In the genomic region with DNA sequence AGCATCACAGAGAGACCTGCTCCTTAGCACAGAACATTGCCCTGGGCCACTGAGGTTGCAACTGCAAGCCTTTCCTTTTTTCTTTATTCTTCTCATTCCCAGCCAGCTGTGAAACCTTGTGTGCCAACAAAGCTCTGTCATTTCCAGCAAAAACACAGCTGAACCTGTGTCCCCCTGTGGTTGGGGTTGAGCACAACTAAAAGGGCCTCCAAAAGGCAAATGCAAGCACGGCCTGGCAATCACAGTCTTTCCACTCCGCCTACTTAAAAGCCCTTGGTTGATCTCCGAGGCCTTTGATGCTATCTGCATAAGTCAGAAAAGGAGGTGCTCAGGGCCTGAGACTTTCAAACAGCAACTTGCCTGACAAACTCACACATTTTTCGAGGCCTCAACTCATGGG, we compare ENCODE assay signal across 21 cellular contexts. TPM values are rescaled to one million over a fixed set of nuclear protein-coding genes. Genes with fewer than 3 reads are reported as not detected.
DNase-seq lines count a peak whose midpoint lies in the region; ATAC-seq and TF ChIP-seq lines count a peak whose summit lies in the region.
"Had no signal": no experiment of that assay in that cellular context is flagged by ENCODE, and none has a peak within 500 bp of the region (broad histone marks: within the 10 kb centered on the region; RNA-seq: fewer than 3 reads in every experiment).

No MANE protein-coding gene starts in this region.

- POLR2A ChIA-PET in activated CD8-positive, alpha-beta T cell treated with anti-CD3 and anti-CD28 coated beads for 36 hours (lab: Charles Lee): no interaction called here
- POLR2A ChIA-PET in activated CD8-positive, alpha-beta T cell treated with anti-CD3 and anti-CD28 coated beads, Interleukin-2, amount 10 ng/mL, durations not matched to agents 7 days and 5 days (lab: Charles Lee): no interaction called here
- POLR2A ChIA-PET in T-cell (lab: Charles Lee): no interaction called here

- H3K27ac Mint-ChIP-seq in activated CD8-positive, alpha-beta T cell treated with anti-CD3 and anti-CD28 coated beads for 36 hours: no peak overlapping the region
- H3K27ac Mint-ChIP-seq in activated CD8-positive, alpha-beta T cell treated with anti-CD3 and anti-CD28 coated beads, Interleukin-2, amount 10 ng/mL, durations not matched to agents 7 days and 5 days: no peak overlapping the region
- peak overlapping the region; percentile 30 to 80 for H3K27ac Mint-ChIP-seq in T-cell
- H3K27ac Mint-ChIP-seq: activated T-cell treated with anti-CD3 and anti-CD28 coated beads, Interleukin-2, amount 50 U/mL, for 72 hours; mesothelial cell of epicardium; natural killer cell had no signal

- TF ChIP-seq CTCF in activated CD8-positive, alpha-beta T cell treated with anti-CD3 and anti-CD28 coated beads for 36 hours (IDR thresholded peaks at IDR 0.05): no peak

- CTCF ChIA-PET in activated CD8-positive, alpha-beta T cell treated with anti-CD3 and anti-CD28 coated beads for 36 hours (lab: Charles Lee): no interaction called here
- CTCF ChIA-PET in activated CD8-positive, alpha-beta T cell treated with anti-CD3 and anti-CD28 coated beads, Interleukin-2, amount 10 ng/mL, durations not matched to agents 7 days and 5 days (lab: Charles Lee): interaction anchor here (1.2 kb wide), 1 partner anchor 170 kb away, joined by 3 read pairs; no protein-coding TSS in a partner anchor
- CTCF ChIA-PET in T-cell (lab: Charles Lee): no interaction called here

- H3K4me1 Mint-ChIP-seq in activated CD8-positive, alpha-beta T cell treated with anti-CD3 and anti-CD28 coated beads for 36 hours (ENCODE audit: low read depth): peaks cover 3% of the 10 kb centered on the region
- H3K4me1 Mint-ChIP-seq in activated CD8-positive, alpha-beta T cell treated with anti-CD3 and anti-CD28 coated beads, Interleukin-2, amount 10 ng/mL, durations not matched to agents 7 days and 5 days (ENCODE audit: low read depth): no peaks in the 10 kb centered on the region
- peaks cover 7 to 13% (median 8%) of the 10 kb centered on the region in 3 donors for H3K4me1 Mint-ChIP-seq in T-cell
- H3K4me1 Mint-ChIP-seq: natural killer cell had no signal

- intact Hi-C loops in activated CD8-positive, alpha-beta T cell treated with anti-CD3 and anti-CD28 coated beads for 36 hours (cut with micrococcal nuclease): no loop called here

- peak; percentile 22 for DNase-seq in activated CD8-positive, alpha-beta T cell treated with anti-CD3 and anti-CD28 coated beads for 36 hours
- DNase-seq in activated CD8-positive, alpha-beta T cell treated with anti-CD3 and anti-CD28 coated beads, Interleukin-2, amount 10 ng/mL, durations not matched to agents 7 days and 5 days: no peak
- peak; percentile 46 for DNase-seq in DMS 273 treated with DMSO at 0.1 percent for 48 hours (lab: John Stamatoyannopoulos, UW)
- peak in 15 of 34 experiments; percentile 1 to 38 (median 7) for DNase-seq in T-cell
- peak; percentile 34 for DNase-seq in left kidney (ENCODE audit: low read depth, low spot score)
- DNase-seq in left lobe of liver (ENCODE audit: low spot score): no peak
- DNase-seq in NCI-H69 (lab: John Stamatoyannopoulos, UW): no peak
- DNase-seq: activated T-cell treated with anti-CD3 and anti-CD28 coated beads, Interleukin-2, amount 50 U/mL, for 72 hours; colonic mucosa; glutamatergic neuron; left colon; MV-4-11; natural killer cell; NCI-H1694 treated with DMSO at 0.1 percent for 48 hours; NCI-H748 treated with DMSO at 0.1 percent for 48 hours; OCI-M1; SHP77 treated with DMSO at 0.1 percent for 48 hours; sigmoid colon; SW 1271 had no signal

- no peak for ATAC-seq in activated CD8-positive, alpha-beta T cell treated with anti-CD3 and anti-CD28 coated beads for 36 hours
- no peak for ATAC-seq in activated CD8-positive, alpha-beta T cell treated with anti-CD3 and anti-CD28 coated beads, Interleukin-2, amount 10 ng/mL, durations not matched to agents 7 days and 5 days
- ATAC-seq in T-cell (replicated peaks in 1 of 4): peak; percentile 54 to 79 (median 70)
- no peak for ATAC-seq in left lobe of liver
- ATAC-seq in GM18517 (IDR thresholded peaks at IDR 0.05; ENCODE audit: unreplicated experiment): no peak
- ATAC-seq: left colon, natural killer cell had no signal

- no peaks in the 10 kb centered on the region for H3K27me3 Mint-ChIP-seq in activated CD8-positive, alpha-beta T cell treated with anti-CD3 and anti-CD28 coated beads for 36 hours
- peaks cover 6% of the 10 kb centered on the region for H3K27me3 Mint-ChIP-seq in activated CD8-positive, alpha-beta T cell treated with anti-CD3 and anti-CD28 coated beads, Interleukin-2, amount 10 ng/mL, durations not matched to agents 7 days and 5 days (ENCODE audit: low read depth)
- H3K27me3 Mint-ChIP-seq in T-cell: no peaks in the 10 kb centered on the region

- H3K4me3 Mint-ChIP-seq in activated CD8-positive, alpha-beta T cell treated with anti-CD3 and anti-CD28 coated beads for 36 hours: no peak overlapping the region
- H3K4me3 Mint-ChIP-seq in activated CD8-positive, alpha-beta T cell treated with anti-CD3 and anti-CD28 coated beads, Interleukin-2, amount 10 ng/mL, durations not matched to agents 7 days and 5 days: no peak overlapping the region
- H3K4me3 Mint-ChIP-seq in T-cell: no peak overlapping the region
- H3K4me3 Mint-ChIP-seq: activated T-cell treated with anti-CD3 and anti-CD28 coated beads, Interleukin-2, amount 50 U/mL, for 72 hours; mesothelial cell of epicardium; natural killer cell had no signal

- no peaks in the 10 kb centered on the region for H3K36me3 Mint-ChIP-seq in activated CD8-positive, alpha-beta T cell treated with anti-CD3 and anti-CD28 coated beads for 36 hours (ENCODE audit: low read depth)
- H3K36me3 Mint-ChIP-seq in activated CD8-positive, alpha-beta T cell treated with anti-CD3 and anti-CD28 coated beads, Interleukin-2, amount 10 ng/mL, durations not matched to agents 7 days and 5 days (ENCODE audit: low read depth): no peaks in the 10 kb centered on the region
- no peaks in the 10 kb centered on the region for H3K36me3 Mint-ChIP-seq in T-cell
- H3K36me3 Mint-ChIP-seq: mesothelial cell of epicardium, natural killer cell had no signal

- H3K9me3 Mint-ChIP-seq in activated CD8-positive, alpha-beta T cell treated with anti-CD3 and anti-CD28 coated beads for 36 hours: no peaks in the 10 kb centered on the region
- H3K9me3 Mint-ChIP-seq in activated CD8-positive, alpha-beta T cell treated with anti-CD3 and anti-CD28 coated beads, Interleukin-2, amount 10 ng/mL, durations not matched to agents 7 days and 5 days (ENCODE audit: insufficient read depth): no peaks in the 10 kb centered on the region
- H3K9me3 Mint-ChIP-seq in T-cell: no peaks in the 10 kb centered on the region
- H3K9me3 Mint-ChIP-seq: activated T-cell treated with anti-CD3 and anti-CD28 coated beads, Interleukin-2, amount 50 U/mL, for 72 hours; natural killer cell had no signal

RNA-seq across cellular contexts. Expression of a gene that starts 32.7 kb away (rescaled TPM):
- under 1 TPM; 0.29 to 0.43 TPM for total RNA-seq in activated CD8-positive, alpha-beta T cell treated with anti-CD3 and anti-CD28 coated beads for 36 hours
- total RNA-seq in activated CD8-positive, alpha-beta T cell treated with anti-CD3 and anti-CD28 coated beads, Interleukin-2, amount 10 ng/mL, durations not matched to agents 7 days and 5 days: under 1 TPM; 0.18 to 0.23 TPM
- total RNA-seq in T-cell (10 to 100 TPM in 2 of 5 donors, 1 to 10 TPM in 3; 1.3 to 16.7 (median 6.4) TPM), left lobe of liver (1.3 TPM)

Comparison
In these comparisons a context has a peak if more than half of its experiments do, and no peak if none do; other contexts are left out.
1. DNase-seq: peak in activated CD8-positive, alpha-beta T cell treated with anti-CD3 and anti-CD28 coated beads for 36 hours (single experiment), DMS 273 treated with DMSO at 0.1 percent for 48 hours (single experiment) and left kidney (single experiment); none in activated CD8-positive, alpha-beta T cell treated with anti-CD3 and anti-CD28 coated beads, Interleukin-2, amount 10 ng/mL, durations not matched to agents 7 days and 5 days (single experiment), left lobe of liver (single experiment) and NCI-H69 (single experiment).
2. ATAC-seq: peak in T-cell (4 of 4); none in activated CD8-positive, alpha-beta T cell treated with anti-CD3 and anti-CD28 coated beads for 36 hours (single experiment), activated CD8-positive, alpha-beta T cell treated with anti-CD3 and anti-CD28 coated beads, Interleukin-2, amount 10 ng/mL, durations not matched to agents 7 days and 5 days (single experiment), left lobe of liver (single experiment) and GM18517 (single experiment).
3. H3K27ac Mint-ChIP-seq: peak in T-cell (2 of 2); none in activated CD8-positive, alpha-beta T cell treated with anti-CD3 and anti-CD28 coated beads for 36 hours (single experiment) and activated CD8-positive, alpha-beta T cell treated with anti-CD3 and anti-CD28 coated beads, Interleukin-2, amount 10 ng/mL, durations not matched to agents 7 days and 5 days (single experiment).